In the genomic region with DNA sequence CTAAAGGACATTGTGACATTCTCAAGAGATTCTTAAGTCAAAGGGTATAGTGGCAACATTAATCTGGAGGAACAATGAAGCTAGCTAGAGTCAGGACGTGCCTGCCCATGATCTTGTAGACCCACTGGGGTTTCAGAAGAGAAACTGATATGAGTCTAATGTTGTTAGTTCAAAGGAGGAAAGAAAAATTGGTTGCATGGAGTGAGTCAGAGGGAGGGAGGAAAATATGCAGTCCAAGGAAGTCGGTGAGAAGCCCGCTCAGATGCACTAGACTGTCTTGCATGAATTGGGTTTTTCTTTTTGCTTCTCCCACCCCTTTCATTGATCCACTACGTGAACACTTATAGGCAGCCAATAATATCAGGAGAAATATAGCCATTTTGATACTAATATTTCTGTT, we compare ENCODE assay signal across 11 cellular contexts. TPM values are rescaled to one million over a fixed set of nuclear protein-coding genes. Genes with fewer than 3 reads are reported as not detected.
DNase-seq lines count a peak whose midpoint lies in the region; ATAC-seq, FAIRE-seq and TF ChIP-seq lines count a peak whose summit lies in the region.
"Had no signal": no experiment of that assay in that cellular context is flagged by ENCODE, and none has a peak within 500 bp of the region (broad histone marks: within the 10 kb centered on the region; RNA-seq: fewer than 3 reads in every experiment).

No MANE protein-coding gene starts in this region.

- no peaks in the 10 kb centered on the region for H3K9me3 Mint-ChIP-seq in Caco-2 (ENCODE audit: unreplicated experiment)

- H3K4me2 ChIP-seq in PC-3 (ENCODE audit: low read length) (peak overlapping the region; percentile 66), endothelial cell of umbilical vein (ENCODE audit: insufficient read depth, low read length) (peak overlapping the region; percentile 29)

- DNase-seq in PC-3 = peak; percentile 40
- peak; percentile 44 for DNase-seq in endothelial cell of umbilical vein (ENCODE audit: low read depth, low spot score)
- DNase-seq in renal cortical epithelial cell (ENCODE audit: low read depth) = peak; percentile 53
- no peak for DNase-seq in NK-92 treated with Interleukin-12 subunit alpha and Interleukin-12 subunit beta, amount 100 ng/mL, for 24 hours (lab: John Stamatoyannopoulos, UW)
- DNase-seq in testis = no peak
- DNase-seq in Caco-2 = no peak
- DNase-seq: DMS153, NCI-H1105 treated with DMSO at 0.1 percent for 48 hours had no signal

- no peaks in the 10 kb centered on the region for H3K36me3 Mint-ChIP-seq in Caco-2 (ENCODE audit: insufficient read depth, unreplicated experiment)

- H3K27ac ChIP-seq in PC-3 (ENCODE audit: low read length) = peak overlapping the region; percentile 74
- peak overlapping the region; percentile 71 for H3K27ac ChIP-seq in endothelial cell of umbilical vein (ENCODE audit: insufficient read depth, low read depth, low read length)
- no peak overlapping the region for H3K27ac ChIP-seq in testis

- H3K79me2 ChIP-seq in PC-3 (ENCODE audit: low read length) = no peaks in the 10 kb centered on the region
- H3K79me2 ChIP-seq in endothelial cell of umbilical vein (ENCODE audit: control insufficient read depth, insufficient read depth, low read length) = no peaks in the 10 kb centered on the region

- H3K4me3 ChIP-seq in PC-3 (ENCODE audit: low read length) (no peak overlapping the region), endothelial cell of umbilical vein (replicated peaks in 1 of 3; ENCODE audit: insufficient read depth in 1 of 3, low read depth in 1 of 3, low read length in 3 of 3) (no peak overlapping the region), testis (no peak overlapping the region), Caco-2 (ENCODE audit: low read depth, low read length) (no peak overlapping the region)

- H3K9me3 ChIP-seq in PC-3 (ENCODE audit: low read length) = no peaks in the 10 kb centered on the region
- no peaks in the 10 kb centered on the region for H3K9me3 ChIP-seq in endothelial cell of umbilical vein (replicated peaks; ENCODE audit: control insufficient read depth, insufficient read depth, low read length)
- no peaks in the 10 kb centered on the region for H3K9me3 ChIP-seq in testis
- no peaks in the 10 kb centered on the region for H3K9me3 ChIP-seq in Caco-2

- H3F3A ChIP-seq in PC-3 (ENCODE audit: low read length, unreplicated experiment) = no peaks in the 10 kb centered on the region

- no peaks in the 10 kb centered on the region for H3K9me2 ChIP-seq in PC-3 (replicated peaks; ENCODE audit: low read length)

- no peak overlapping the region for H3K27ac Mint-ChIP-seq in Caco-2 (ENCODE audit: unreplicated experiment)

- no peak for FAIRE-seq in endothelial cell of umbilical vein (lab: Jason Lieb, UNC)

- peaks cover 11% of the 10 kb centered on the region for H3K27me3 Mint-ChIP-seq in Caco-2 (ENCODE audit: insufficient read depth, unreplicated experiment)

- H3K36me3 ChIP-seq in PC-3 (ENCODE audit: low read depth, low read length) (no peaks in the 10 kb centered on the region), endothelial cell of umbilical vein (ENCODE audit: control insufficient read depth in 2 of 2, extremely low read depth in 1 of 2, insufficient read depth in 2 of 2, low read length in 2 of 2) (no peaks in the 10 kb centered on the region), testis (ENCODE audit: low read depth, missing control alignments) (no peaks in the 10 kb centered on the region), Caco-2 (ENCODE audit: control insufficient read depth, insufficient read depth, low read length) (no peaks in the 10 kb centered on the region)

- intact Hi-C loops in PC-3 (cut with micrococcal nuclease) = no loop called here
- intact Hi-C loops in endothelial cell of umbilical vein (cut with micrococcal nuclease) = loop anchor here (1.0 to 5.0 kb wide), 6 partner anchors 9 to 115 kb away; a partner anchor contains a TSS
- intact Hi-C loops in testis (cut with DNase I; ENCODE audit: low total_unique reads) = no loop called here
- intact Hi-C loops in Caco-2 (cut with micrococcal nuclease; ENCODE audit: unreplicated experiment) = no loop called here

- peak overlapping the region; percentile 3; the same call in 1 of the 2 replicates for H2AFZ ChIP-seq in PC-3 (ENCODE audit: low read length)
- peak overlapping the region; percentile 33 for H2AFZ ChIP-seq in endothelial cell of umbilical vein (ENCODE audit: low read depth, low read length)

- dilution Hi-C loops in endothelial cell of umbilical vein (cut with MboI; ENCODE audit: extremely low pct_ligation_motif_present, low sequenced_read_pairs) = no loop called here

- CTCF ChIA-PET in PC-3 (lab: Charles Lee) = interaction anchor here (1.0 kb wide), 1 partner anchor 8 kb away, joined by 3 read pairs; no protein-coding TSS in a partner anchor
- CTCF ChIA-PET in endothelial cell of umbilical vein (lab: Charles Lee) = interaction anchor here (0.6 to 2.1 kb wide), 3 partner anchors 8 to 24 kb away, joined by 3 to 11 read pairs (median 9); no protein-coding TSS in a partner anchor
- CTCF ChIA-PET in Caco-2 (lab: Charles Lee) = no interaction called here

- BruUV-seq in PC-3 (replicated peaks; lab: Mats Ljungman, UMichigan) (TSS peak; percentile 53), endothelial cell of umbilical vein (replicated peaks; lab: Mats Ljungman, UMichigan) (TSS peak; percentile 90), Caco-2 (replicated peaks; lab: Mats Ljungman, UMichigan) (no TSS peak)

- ATAC-seq in GM19463 (IDR thresholded peaks at IDR 0.05; ENCODE audit: unreplicated experiment) = peak; percentile 7
- peak; percentile 5; the same call in 1 of the 2 replicates for ATAC-seq in PC-3
- no peak for ATAC-seq in GM18907 (IDR thresholded peaks at IDR 0.05; ENCODE audit: unreplicated experiment)

- TF ChIP-seq POLR2A in endothelial cell of umbilical vein (IDR thresholded peaks at IDR 0.05; ENCODE audit: low read depth, low read length) (no peak), testis (IDR thresholded peaks at IDR 0.05) (no peak)

- TF ChIP-seq CTCF in PC-3 (conservative IDR thresholded peaks at IDR 0.05; ENCODE audit: low read depth, low read length) = no peak
- no peak for TF ChIP-seq CTCF in endothelial cell of umbilical vein (IDR thresholded peaks at IDR 0.05; ENCODE audit: extremely low read depth in 1 of 2, insufficient read depth in 1 of 2, low read depth in 1 of 2, low read length in 2 of 2)
- no peak for TF ChIP-seq CTCF in testis (IDR thresholded peaks at IDR 0.05)
- TF ChIP-seq CTCF in Caco-2 (IDR thresholded peaks at IDR 0.05; ENCODE audit: insufficient read depth in 1 of 2, low read depth in 1 of 2, low read length in 1 of 2, severe bottlenecking in 1 of 2, unreplicated experiment in 1 of 2) = no peak

- H3K9me1 ChIP-seq in endothelial cell of umbilical vein (replicated peaks; ENCODE audit: control insufficient read depth, extremely low read depth, insufficient read depth, low read length) = no peaks in the 10 kb centered on the region

- H3K4me1 ChIP-seq in PC-3 (ENCODE audit: insufficient read depth, low read length) = peaks cover 41% of the 10 kb centered on the region
- H3K4me1 ChIP-seq in endothelial cell of umbilical vein (ENCODE audit: control insufficient read depth, extremely low read depth, insufficient read depth, low read length) = peaks cover 21% of the 10 kb centered on the region
- H3K4me1 ChIP-seq in testis = no peaks in the 10 kb centered on the region
- H3K4me1 ChIP-seq in Caco-2 = peaks cover 4% of the 10 kb centered on the region; the same call in 1 of the 2 replicates

- H3K4me1 Mint-ChIP-seq in Caco-2 (ENCODE audit: low read depth, unreplicated experiment) = peaks cover 7% of the 10 kb centered on the region

- WGBS in testis, 2 donors = 57 to 65% methylated on average over 4 of the region's 4 CpGs

- no peaks in the 10 kb centered on the region for H3K27me3 ChIP-seq in PC-3 (ENCODE audit: low read length)
- H3K27me3 ChIP-seq in endothelial cell of umbilical vein (ENCODE audit: control insufficient read depth in 2 of 2, insufficient read depth in 2 of 2, low read length in 2 of 2) = peaks cover 0 to 8% of the 10 kb centered on the region in 2 experiments
- no peaks in the 10 kb centered on the region for H3K27me3 ChIP-seq in testis
- no peaks in the 10 kb centered on the region for H3K27me3 ChIP-seq in Caco-2 (replicated peaks; ENCODE audit: control insufficient read depth, insufficient read depth, low read length)

- no peaks in the 10 kb centered on the region for H4K20me1 ChIP-seq in PC-3 (ENCODE audit: low read length)
- H4K20me1 ChIP-seq in endothelial cell of umbilical vein (replicated peaks; ENCODE audit: control insufficient read depth, extremely low read depth, insufficient read depth, low read length) = no peaks in the 10 kb centered on the region

- no peak overlapping the region for H3K4me3 Mint-ChIP-seq in Caco-2 (ENCODE audit: unreplicated experiment)
- H3K4me3 Mint-ChIP-seq: neural crest cell had no signal

- POLR2A ChIA-PET in PC-3 (lab: Charles Lee; ENCODE audit: unreplicated experiment) = no interaction called here
- POLR2A ChIA-PET in endothelial cell of umbilical vein (lab: Charles Lee) = no interaction called here
- POLR2A ChIA-PET in Caco-2 (lab: Charles Lee) = no interaction called here

- H3K9ac ChIP-seq in PC-3 (ENCODE audit: low read length) (peak overlapping the region; percentile 38), endothelial cell of umbilical vein (replicated peaks; ENCODE audit: extremely low read depth, insufficient read depth, low read length) (peak overlapping the region; percentile 18)

RNA-seq across cellular contexts. Expression of a gene that starts 53.8 kb away (rescaled TPM):
- 3.5 and 5.2 TPM in 2 replicates for total RNA-seq in PC-3 (2014; rRNA removed)
- 0.18 and 0.30 TPM in 2 replicates for total RNA-seq in endothelial cell of umbilical vein
- 0.08 TPM in 2 replicates for polyA plus RNA-seq in endothelial cell of umbilical vein
- polyA plus RNA-seq in endothelial cell of umbilical vein (2011; cell fraction: cytosol; rRNA removed) = 0.11 and 0.12 TPM in 2 replicates
- 0.28 and 0.42 TPM in 2 replicates for polyA plus RNA-seq in endothelial cell of umbilical vein (2011; cell fraction: nucleus; rRNA removed)
- polyA plus RNA-seq in endothelial cell of umbilical vein (2012) = 3.9 and 5.3 TPM in 2 replicates
- 0.73 and 0.76 TPM in 2 replicates for polyA minus RNA-seq in endothelial cell of umbilical vein
- not detected for polyA minus RNA-seq in endothelial cell of umbilical vein (2011; cell fraction: cytosol; rRNA and poly(A)+ RNA removed)
- 0.87 and 1.3 TPM in 2 replicates for polyA minus RNA-seq in endothelial cell of umbilical vein (2011; cell fraction: nucleus; rRNA and poly(A)+ RNA removed)
- total RNA-seq in renal cortical epithelial cell = 10.8 and 14.2 TPM in 2 replicates
- total RNA-seq in testis = 10 to 100 TPM; 10.8 to 11.3 TPM
- polyA plus RNA-seq in testis (ENCODE audit: insufficient read depth, low read depth, low replicate concordance) = 3.4 TPM
- total RNA-seq in Caco-2 (2022) = 0.18 and 0.19 TPM in 2 replicates

RNA-seq across cellular contexts. Expression of a gene that starts 56.5 kb away (rescaled TPM):
- total RNA-seq in PC-3 (2014; rRNA removed) (14.3 and 15.3 TPM in 2 replicates), endothelial cell of umbilical vein (10.5 and 11.7 TPM in 2 replicates), renal cortical epithelial cell (6.8 and 13.6 TPM in 2 replicates), testis (1 to 10 TPM; 7.1 to 7.7 TPM), Caco-2 (2022) (9.5 and 9.8 TPM in 2 replicates)
- polyA plus RNA-seq in endothelial cell of umbilical vein (5.9 and 6.6 TPM in 2 replicates), testis (ENCODE audit: insufficient read depth, low read depth, low replicate concordance) (4.0 TPM)
- 5.3 and 5.7 TPM in 2 replicates for polyA plus RNA-seq in endothelial cell of umbilical vein (2011; cell fraction: cytosol; rRNA removed)
- 23.9 and 27.8 TPM in 2 replicates for polyA plus RNA-seq in endothelial cell of umbilical vein (2011; cell fraction: nucleus; rRNA removed)
- 6.5 and 9.0 TPM in 2 replicates for polyA plus RNA-seq in endothelial cell of umbilical vein (2012)
- polyA minus RNA-seq in endothelial cell of umbilical vein = 20.9 and 22.0 TPM in 2 replicates
- polyA minus RNA-seq in endothelial cell of umbilical vein (2011; cell fraction: cytosol; rRNA and poly(A)+ RNA removed) = 10.0 TPM
- polyA minus RNA-seq in endothelial cell of umbilical vein (2011; cell fraction: nucleus; rRNA and poly(A)+ RNA removed) = 47.3 and 73.9 TPM in 2 replicates

Comparison
In these comparisons a context has a peak if more than half of its experiments do, and no peak if none do; other contexts are left out.
1. DNase-seq: peak in PC-3 (single experiment), endothelial cell of umbilical vein (single experiment) and renal cortical epithelial cell (single experiment); none in NK-92 treated with Interleukin-12 subunit alpha and Interleukin-12 subunit beta, amount 100 ng/mL, for 24 hours (single experiment), testis (single experiment) and Caco-2 (0 of 2).
2. H3K27ac ChIP-seq: peak in PC-3 (single experiment) and endothelial cell of umbilical vein (single experiment); none in testis (0 of 2).